ENCODE assay signal across 18 cellular contexts in genomic region chr3:13493867-13494441, GRCh38. TPM values are rescaled to one million over a fixed set of nuclear protein-coding genes. Genes with fewer than 3 reads are reported as not detected.
A peak's percentile ranks its signal among the peaks of the same experiment; 100 is the strongest.
DNase-seq lines count a peak whose midpoint lies in the region; ATAC-seq and TF ChIP-seq lines count a peak whose summit lies in the region.
"Had no signal": no experiment of that assay in that cellular context is flagged by ENCODE, and none has a peak within 500 bp of the region (broad histone marks: within the 10 kb centered on the region; RNA-seq: fewer than 3 reads in every experiment).

No MANE protein-coding gene starts in this region.

- no peaks in the 10 kb centered on the region for H3K27me3 Mint-ChIP-seq in chondrocyte (ENCODE audit: low read depth)

- H3K4me3 ChIP-seq in RWPE2 (ENCODE audit: severe bottlenecking), result no peak overlapping the region
- H3K4me3 ChIP-seq: BLaER1, MG63, Peyer's patch, SJCRH30 had no signal

- DNase-seq in RWPE2 (ENCODE audit: low spot score), result peak; percentile 26
- peak; percentile 70 for DNase-seq in chondrocyte (ENCODE audit: low spot score)
- DNase-seq in substantia nigra (lab: John Stamatoyannopoulos, UW), result peak in 29 of 49 donors; percentile 30 to 79 (median 62)
- no peak for DNase-seq in activated CD4-positive, alpha-beta T cell treated with anti-CD3 and anti-CD28 coated beads for 4 hours
- no peak for DNase-seq in NCI-H187 (lab: John Stamatoyannopoulos, UW)
- DNase-seq in stimulated activated CD4-positive, alpha-beta T cell treated with anti-CD3 and anti-CD28 coated beads, Interleukin-4, amount 100 ng/mL, for 4 hours, result no peak
- no peak for DNase-seq in SIG-M5 (lab: John Stamatoyannopoulos, UW)
- DNase-seq: GOT3, NCI-H1092 treated with DMSO at 0.1 percent for 48 hours, NCI-H1694 treated with DMSO at 0.1 percent for 48 hours, NCI-H446, NCI-H748 treated with DMSO at 0.1 percent for 48 hours, SJCRH30 had no signal

- H3K4me1 ChIP-seq in RWPE2 (ENCODE audit: insufficient read depth, poor library complexity, severe bottlenecking), result no peaks in the 10 kb centered on the region
- H3K4me1 ChIP-seq: BLaER1, Peyer's patch, SJCRH30 had no signal

- H3K27ac Mint-ChIP-seq in chondrocyte (ENCODE audit: unreplicated experiment), result no peak overlapping the region

- H3K36me3 ChIP-seq in RWPE2 (ENCODE audit: low read depth), result no peaks in the 10 kb centered on the region
- H3K36me3 ChIP-seq: BLaER1, MG63 had no signal

- peaks cover 8% of the 10 kb centered on the region for H3K36me3 Mint-ChIP-seq in chondrocyte (ENCODE audit: low read depth)

- H3K27ac ChIP-seq in RWPE2 (ENCODE audit: poor library complexity, severe bottlenecking) (no peak overlapping the region), layer of hippocampus (ENCODE audit: low read depth, low read length) (peak overlapping the region; percentile 83), substantia nigra (ENCODE audit: low read depth, low read length, poor library complexity, severe bottlenecking) (peak overlapping the region; percentile 92)
- H3K27ac ChIP-seq: BLaER1, Peyer's patch, SJCRH30 had no signal

- no peak overlapping the region for H3K4me3 Mint-ChIP-seq in chondrocyte (ENCODE audit: unreplicated experiment)

- no peak for ATAC-seq in RWPE2 (ENCODE audit: low read depth)

- TF ChIP-seq CTCF in RWPE2 (IDR thresholded peaks at IDR 0.05; ENCODE audit: poor library complexity, severe bottlenecking) (no peak), chondrocyte (IDR thresholded peaks at IDR 0.05) (no peak)

- H3K9me3 Mint-ChIP-seq in chondrocyte (ENCODE audit: low read depth), result no peaks in the 10 kb centered on the region

- H3K4me1 Mint-ChIP-seq in chondrocyte (ENCODE audit: low read depth), result peaks cover 21% of the 10 kb centered on the region

- H3K27me3 ChIP-seq in RWPE2 (ENCODE audit: insufficient read depth, poor library complexity, severe bottlenecking), result no peaks in the 10 kb centered on the region
- no peaks in the 10 kb centered on the region for H3K27me3 ChIP-seq in layer of hippocampus (ENCODE audit: control insufficient read depth, insufficient read depth, low read length)
- H3K27me3 ChIP-seq: BLaER1, MG63, Peyer's patch, SJCRH30 had no signal

- H3K9me3 ChIP-seq in RWPE2 (ENCODE audit: severe bottlenecking), result no peaks in the 10 kb centered on the region
- H3K9me3 ChIP-seq: MG63, Peyer's patch had no signal

RNA-seq across cellular contexts. Expression of gene HDAC11, which starts 13.8 kb away (rescaled TPM):
- total RNA-seq in chondrocyte, result 10.7 to 16.5 TPM (median 15.2 TPM) in 3 replicates

RNA-seq across cellular contexts. Expression of gene FBLN2, which starts 55.0 kb away (rescaled TPM):
- 284 to 413 TPM (median 394 TPM) in 3 replicates for total RNA-seq in chondrocyte
- total RNA-seq: HepG2, SJCRH30 had no signal

Comparison
In these comparisons a context has a peak if more than half of its experiments do, and no peak if none do; other contexts are left out.
1. DNase-seq: peak in RWPE2 (single experiment), chondrocyte (single experiment) and substantia nigra (29 of 49); none in activated CD4-positive, alpha-beta T cell treated with anti-CD3 and anti-CD28 coated beads for 4 hours (0 of 2), NCI-H187 (0 of 2), stimulated activated CD4-positive, alpha-beta T cell treated with anti-CD3 and anti-CD28 coated beads, Interleukin-4, amount 100 ng/mL, for 4 hours (0 of 2) and SIG-M5 (single experiment).